22 cellular contexts compared by ENCODE assay signal in genomic region chr11:94823127-94823732, GRCh38. TPM values are rescaled to one million over a fixed set of nuclear protein-coding genes. Genes with fewer than 3 reads are reported as not detected.
A peak's percentile ranks its signal among the peaks of the same experiment; 100 is the strongest.
DNase-seq lines count a peak whose midpoint lies in the region; ATAC-seq and TF ChIP-seq lines count a peak whose summit lies in the region.
"Had no signal": no experiment of that assay in that cellular context is flagged by ENCODE, and none has a peak within 500 bp of the region (broad histone marks: within the 10 kb centered on the region; RNA-seq: fewer than 3 reads in every experiment).

No MANE protein-coding gene starts in this region.

- H3K27me3 Mint-ChIP-seq in CD14-positive monocyte (ENCODE audit: low read depth in 3 of 3): no peaks in the 10 kb centered on the region
- H3K27me3 Mint-ChIP-seq: B cell had no signal

- H3K27ac Mint-ChIP-seq in CD14-positive monocyte: no peak overlapping the region
- H3K27ac Mint-ChIP-seq: B cell, H9, HFFc6 had no signal

- no peak for TF ChIP-seq CTCF in CD14-positive monocyte (IDR thresholded peaks at IDR 0.05)

- H3K4me1 Mint-ChIP-seq in CD14-positive monocyte: no peaks in the 10 kb centered on the region
- H3K4me1 Mint-ChIP-seq: B cell; CD4-positive, CD25-positive, alpha-beta regulatory T cell had no signal

- H3K9me3 Mint-ChIP-seq in CD14-positive monocyte: peaks cover 0 to 2% (median 0%) of the 10 kb centered on the region in 7 donors
- H3K9me3 Mint-ChIP-seq: CD4-positive, CD25-positive, alpha-beta regulatory T cell; HFFc6 had no signal

- intact Hi-C loops in left ventricle myocardium superior (cut with micrococcal nuclease): no loop called here
- intact Hi-C loops in cardiac septum (cut with DNase I): no loop called here
- intact Hi-C loops in CD14-positive monocyte (cut with micrococcal nuclease): no loop called here

- ATAC-seq in left ventricle myocardium superior (peak; percentile 23), esophagus mucosa (peak; percentile 71), GM19023 (IDR thresholded peaks at IDR 0.05; ENCODE audit: unreplicated experiment) (no peak)

- no peak for DNase-seq in left ventricle myocardium superior
- no peak for DNase-seq in cardiac septum (ENCODE audit: low spot score)
- peak; percentile 15 for DNase-seq in SK-MEL-5 (ENCODE audit: low read depth, low spot score)
- DNase-seq in SHP77 treated with DMSO at 0.1 percent for 48 hours (lab: John Stamatoyannopoulos, UW): no peak
- DNase-seq in CD14-positive monocyte (ENCODE audit: low spot score): no peak
- DNase-seq: CD4-positive, CD25-positive, alpha-beta regulatory T cell; COR-L47; DMS 273 treated with DMSO at 0.1 percent for 48 hours; DMS79 treated with DMSO at 0.1 percent for 48 hours; H9; HFFc6; NCI-H1105; NCI-H146; NCI-H2029 treated with DMSO at 0.1 percent for 48 hours; NCI-H226; NCI-H524 treated with DMSO at 0.1 percent for 48 hours; Peyer's patch; SW 1271 had no signal

- no peak overlapping the region for H3K4me3 Mint-ChIP-seq in CD14-positive monocyte
- H3K4me3 Mint-ChIP-seq: B cell; CD4-positive, CD25-positive, alpha-beta regulatory T cell; H9; HFFc6 had no signal

- in situ Hi-C loops in SK-MEL-5 (cut with HindIII; ENCODE audit: low pct_unique_long_range_greater_than_20kb, low sequenced_read_pairs): no loop called here

- H3K36me3 Mint-ChIP-seq in CD14-positive monocyte: peaks cover 22 to 42% of the 10 kb centered on the region in 2 donors
- H3K36me3 Mint-ChIP-seq: CD4-positive, CD25-positive, alpha-beta regulatory T cell had no signal

RNA-seq across cellular contexts. Expression of gene AMOTL1, which starts 55.1 kb away (rescaled TPM):
- 46.3 TPM for total RNA-seq in left ventricle myocardium superior
- total RNA-seq in cardiac septum: 60.1 TPM
- 12.0 and 13.5 TPM in 2 replicates for total RNA-seq in SK-MEL-5 (2014; rRNA removed; shearing (Covaris generic))
- polyA plus RNA-seq in SK-MEL-5 (2015; cell fraction: cytosol; rRNA removed): 17.2 and 22.1 TPM in 2 replicates
- polyA plus RNA-seq in SK-MEL-5 (2015; cell fraction: nucleus; rRNA removed): 9.2 and 18.2 TPM in 2 replicates
- 52.4 TPM for total RNA-seq in esophagus mucosa
- under 1 TPM; 0.46 to 0.66 TPM for polyA plus RNA-seq in CD14-positive monocyte
- total RNA-seq: OCI-LY7 had no signal
